ENCODE assay signal across 1 cellular context in the genomic region with DNA sequence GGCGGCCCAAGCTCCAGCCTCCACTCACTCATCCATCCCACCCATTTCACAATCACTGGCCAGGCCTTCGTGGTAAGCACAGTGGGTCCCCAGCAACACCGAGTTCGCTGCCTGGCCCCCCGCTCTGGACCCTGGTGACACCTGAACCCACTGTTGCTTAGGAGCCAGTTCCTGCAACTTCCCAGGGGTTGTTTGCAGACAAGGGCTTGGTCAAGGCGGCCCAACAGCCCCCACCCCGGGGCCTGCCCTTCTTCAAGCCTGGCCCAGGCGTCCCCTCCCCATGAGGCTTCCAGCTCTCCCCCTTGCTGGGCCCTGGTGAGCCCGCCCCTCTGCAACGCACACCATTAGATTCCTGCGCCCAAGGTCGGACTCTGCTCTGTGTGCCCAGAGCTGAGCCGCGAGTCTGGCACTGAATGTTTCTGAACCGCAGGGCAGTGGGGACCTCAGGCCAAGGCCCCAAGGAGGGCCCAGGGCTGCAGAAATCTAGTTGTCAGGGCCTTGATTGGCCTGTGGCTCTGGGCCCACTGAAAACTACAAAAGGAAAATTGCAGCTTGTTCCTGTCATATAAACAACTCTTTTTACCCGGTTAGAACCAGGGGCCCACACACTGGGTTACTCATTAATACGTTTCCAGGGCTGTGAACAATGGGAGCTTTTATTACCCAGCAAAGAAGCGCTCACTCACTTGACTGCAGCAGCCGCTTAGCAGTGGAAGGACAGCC.
TF ChIP-seq lines count a peak whose summit lies in the region.

No MANE protein-coding gene starts in this region.

TF ChIP-seq in HepG2, 621 proteins besides CTCF, POLR2A, EP300 and RAD21 (continued from another document and continues in another):
- no peak for TF ChIP-seq HNRNPH1 (optimal IDR thresholded peaks at IDR 0.05; ENCODE audit: low read depth, low read length)
- peak; percentile 57; the same call in 1 of the 2 replicates for TF ChIP-seq ETS1 (CRISPR knock-in tag; IDR thresholded peaks at IDR 0.05)
- no peak; the same call in 1 of the 2 replicates for TF ChIP-seq ZNF703 (CRISPR knock-in tag; IDR thresholded peaks at IDR 0.05; ENCODE audit: borderline replicate concordance)
- TF ChIP-seq SMC3 (IDR thresholded peaks at IDR 0.05; ENCODE audit: low read length): no peak
- TF ChIP-seq TBP (CRISPR knock-in tag; IDR thresholded peaks at IDR 0.05): no peak
- no peak for TF ChIP-seq NFRKB (IDR thresholded peaks at IDR 0.05)
- peak; percentile 92 for TF ChIP-seq SALL1 (CRISPR knock-in tag; IDR thresholded peaks at IDR 0.05)
- TF ChIP-seq, protein P1, sequence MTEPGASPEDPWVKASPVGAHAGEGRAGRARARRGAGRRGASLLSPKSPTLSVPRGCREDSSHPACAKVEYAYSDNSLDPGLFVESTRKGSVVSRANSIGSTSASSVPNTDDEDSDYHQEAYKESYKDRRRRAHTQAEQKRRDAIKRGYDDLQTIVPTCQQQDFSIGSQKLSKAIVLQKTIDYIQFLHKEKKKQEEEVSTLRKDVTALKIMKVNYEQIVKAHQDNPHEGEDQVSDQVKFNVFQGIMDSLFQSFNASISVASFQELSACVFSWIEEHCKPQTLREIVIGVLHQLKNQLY (CRISPR knock-in tag; IDR thresholded peaks at IDR 0.05): no peak
- TF ChIP-seq, protein P2, sequence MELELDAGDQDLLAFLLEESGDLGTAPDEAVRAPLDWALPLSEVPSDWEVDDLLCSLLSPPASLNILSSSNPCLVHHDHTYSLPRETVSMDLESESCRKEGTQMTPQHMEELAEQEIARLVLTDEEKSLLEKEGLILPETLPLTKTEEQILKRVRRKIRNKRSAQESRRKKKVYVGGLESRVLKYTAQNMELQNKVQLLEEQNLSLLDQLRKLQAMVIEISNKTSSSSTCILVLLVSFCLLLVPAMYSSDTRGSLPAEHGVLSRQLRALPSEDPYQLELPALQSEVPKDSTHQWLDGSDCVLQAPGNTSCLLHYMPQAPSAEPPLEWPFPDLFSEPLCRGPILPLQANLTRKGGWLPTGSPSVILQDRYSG (CRISPR knock-in tag; IDR thresholded peaks at IDR 0.05): peak; percentile 87; the same call in 1 of the 2 replicates
- TF ChIP-seq RBAK (CRISPR knock-in tag; IDR thresholded peaks at IDR 0.05): no peak
- no peak for TF ChIP-seq MAFK (conservative IDR thresholded peaks at IDR 0.05 in 1 of 2, IDR thresholded peaks at IDR 0.05 in 1 of 2; ENCODE audit: low read length in 2 of 2)
- TF ChIP-seq ZNF343 (CRISPR knock-in tag; IDR thresholded peaks at IDR 0.05): no peak
- TF ChIP-seq MTA1 (CRISPR knock-in tag; IDR thresholded peaks at IDR 0.05; ENCODE audit: borderline replicate concordance): peak; percentile 86; the same call in 1 of the 2 replicates
- TF ChIP-seq YEATS4 (CRISPR knock-in tag; IDR thresholded peaks at IDR 0.05; ENCODE audit: borderline replicate concordance): peak; percentile 92
- TF ChIP-seq, protein P3, sequence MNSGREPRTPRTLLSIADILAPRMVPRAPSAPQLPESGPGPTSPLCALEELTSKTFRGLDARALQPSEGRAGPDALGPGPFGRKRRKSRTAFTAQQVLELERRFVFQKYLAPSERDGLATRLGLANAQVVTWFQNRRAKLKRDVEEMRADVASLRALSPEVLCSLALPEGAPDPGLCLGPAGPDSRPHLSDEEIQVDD (CRISPR knock-in tag; IDR thresholded peaks at IDR 0.05; ENCODE audit: borderline replicate concordance): no peak
- TF ChIP-seq, protein P4, sequence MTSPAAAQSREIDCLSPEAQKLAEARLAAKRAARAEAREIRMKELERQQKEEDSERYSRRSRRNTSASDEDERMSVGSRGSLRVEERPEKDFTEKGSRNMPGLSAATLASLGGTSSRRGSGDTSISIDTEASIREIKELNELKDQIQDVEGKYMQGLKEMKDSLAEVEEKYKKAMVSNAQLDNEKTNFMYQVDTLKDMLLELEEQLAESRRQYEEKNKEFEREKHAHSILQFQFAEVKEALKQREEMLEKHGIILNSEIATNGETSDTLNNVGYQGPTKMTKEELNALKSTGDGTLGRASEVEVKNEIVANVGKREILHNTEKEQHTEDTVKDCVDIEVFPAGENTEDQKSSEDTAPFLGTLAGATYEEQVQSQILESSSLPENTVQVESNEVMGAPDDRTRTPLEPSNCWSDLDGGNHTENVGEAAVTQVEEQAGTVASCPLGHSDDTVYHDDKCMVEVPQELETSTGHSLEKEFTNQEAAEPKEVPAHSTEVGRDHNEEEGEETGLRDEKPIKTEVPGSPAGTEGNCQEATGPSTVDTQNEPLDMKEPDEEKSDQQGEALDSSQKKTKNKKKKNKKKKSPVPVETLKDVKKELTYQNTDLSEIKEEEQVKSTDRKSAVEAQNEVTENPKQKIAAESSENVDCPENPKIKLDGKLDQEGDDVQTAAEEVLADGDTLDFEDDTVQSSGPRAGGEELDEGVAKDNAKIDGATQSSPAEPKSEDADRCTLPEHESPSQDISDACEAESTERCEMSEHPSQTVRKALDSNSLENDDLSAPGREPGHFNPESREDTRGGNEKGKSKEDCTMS (CRISPR knock-in tag; conservative IDR thresholded peaks at IDR 0.05): no peak
- TF ChIP-seq ZNF17 (CRISPR knock-in tag; IDR thresholded peaks at IDR 0.05): no peak
- no peak for TF ChIP-seq ZNF260 (CRISPR knock-in tag; IDR thresholded peaks at IDR 0.05; ENCODE audit: borderline replicate concordance, low read depth)
- TF ChIP-seq HCFC1 (IDR thresholded peaks at IDR 0.05; ENCODE audit: low read depth, low read length): no peak
- TF ChIP-seq, protein P5, sequence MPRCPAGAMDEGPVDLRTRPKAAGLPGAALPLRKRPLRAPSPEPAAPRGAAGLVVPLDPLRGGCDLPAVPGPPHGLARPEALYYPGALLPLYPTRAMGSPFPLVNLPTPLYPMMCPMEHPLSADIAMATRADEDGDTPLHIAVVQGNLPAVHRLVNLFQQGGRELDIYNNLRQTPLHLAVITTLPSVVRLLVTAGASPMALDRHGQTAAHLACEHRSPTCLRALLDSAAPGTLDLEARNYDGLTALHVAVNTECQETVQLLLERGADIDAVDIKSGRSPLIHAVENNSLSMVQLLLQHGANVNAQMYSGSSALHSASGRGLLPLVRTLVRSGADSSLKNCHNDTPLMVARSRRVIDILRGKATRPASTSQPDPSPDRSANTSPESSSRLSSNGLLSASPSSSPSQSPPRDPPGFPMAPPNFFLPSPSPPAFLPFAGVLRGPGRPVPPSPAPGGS (CRISPR knock-in tag; IDR thresholded peaks at IDR 0.05): peak; percentile 32; the same call in 1 of the 2 replicates
- no peak for TF ChIP-seq ZNF136 (CRISPR knock-in tag; IDR thresholded peaks at IDR 0.05; ENCODE audit: low read depth)
- TF ChIP-seq ZMYM3 (CRISPR knock-in tag; IDR thresholded peaks at IDR 0.05): peak; percentile 75; the same call in 1 of the 2 replicates
- TF ChIP-seq, protein P6, sequence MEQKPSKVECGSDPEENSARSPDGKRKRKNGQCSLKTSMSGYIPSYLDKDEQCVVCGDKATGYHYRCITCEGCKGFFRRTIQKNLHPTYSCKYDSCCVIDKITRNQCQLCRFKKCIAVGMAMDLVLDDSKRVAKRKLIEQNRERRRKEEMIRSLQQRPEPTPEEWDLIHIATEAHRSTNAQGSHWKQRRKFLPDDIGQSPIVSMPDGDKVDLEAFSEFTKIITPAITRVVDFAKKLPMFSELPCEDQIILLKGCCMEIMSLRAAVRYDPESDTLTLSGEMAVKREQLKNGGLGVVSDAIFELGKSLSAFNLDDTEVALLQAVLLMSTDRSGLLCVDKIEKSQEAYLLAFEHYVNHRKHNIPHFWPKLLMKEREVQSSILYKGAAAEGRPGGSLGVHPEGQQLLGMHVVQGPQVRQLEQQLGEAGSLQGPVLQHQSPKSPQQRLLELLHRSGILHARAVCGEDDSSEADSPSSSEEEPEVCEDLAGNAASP (CRISPR knock-in tag; IDR thresholded peaks at IDR 0.05; ENCODE audit: borderline replicate concordance): peak; percentile 92
- no peak for TF ChIP-seq E2F5 (CRISPR knock-in tag; conservative IDR thresholded peaks at IDR 0.05)
- TF ChIP-seq ZNF891 (CRISPR knock-in tag; IDR thresholded peaks at IDR 0.05): no peak
- no peak for TF ChIP-seq CBX2 (IDR thresholded peaks at IDR 0.05; ENCODE audit: low read depth, low read length)
- TF ChIP-seq CBX2 (CRISPR knock-in tag; IDR thresholded peaks at IDR 0.05; ENCODE audit: low read depth): no peak
- TF ChIP-seq GRHL1 (CRISPR knock-in tag; conservative IDR thresholded peaks at IDR 0.05): no peak
- TF ChIP-seq ZNF101 (CRISPR knock-in tag; IDR thresholded peaks at IDR 0.05; ENCODE audit: borderline replicate concordance, low read depth): no peak
- TF ChIP-seq TSC22D2 (CRISPR knock-in tag; IDR thresholded peaks at IDR 0.05; ENCODE audit: borderline replicate concordance): 0 out of 2 replicates have a peak, but pooled peaks have one; percentile 39
- peak; percentile 86 for TF ChIP-seq SP5 (CRISPR knock-in tag; IDR thresholded peaks at IDR 0.05; ENCODE audit: borderline replicate concordance, low read depth)
- peak; percentile 74; the same call in 1 of the 2 replicates for TF ChIP-seq ZNF788 (CRISPR knock-in tag; IDR thresholded peaks at IDR 0.05; ENCODE audit: borderline replicate concordance)
- TF ChIP-seq, protein P7, sequence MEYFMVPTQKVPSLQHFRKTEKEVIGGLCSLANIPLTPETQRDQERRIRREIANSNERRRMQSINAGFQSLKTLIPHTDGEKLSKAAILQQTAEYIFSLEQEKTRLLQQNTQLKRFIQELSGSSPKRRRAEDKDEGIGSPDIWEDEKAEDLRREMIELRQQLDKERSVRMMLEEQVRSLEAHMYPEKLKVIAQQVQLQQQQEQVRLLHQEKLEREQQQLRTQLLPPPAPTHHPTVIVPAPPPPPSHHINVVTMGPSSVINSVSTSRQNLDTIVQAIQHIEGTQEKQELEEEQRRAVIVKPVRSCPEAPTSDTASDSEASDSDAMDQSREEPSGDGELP (IDR thresholded peaks at IDR 0.05; ENCODE audit: borderline replicate concordance, low read depth): 0 out of 2 replicates have a peak, but pooled peaks have one; percentile 38
- TF ChIP-seq PRDM4 (CRISPR knock-in tag; IDR thresholded peaks at IDR 0.05; ENCODE audit: borderline replicate concordance): no peak
- no peak for TF ChIP-seq ZNF841 (CRISPR knock-in tag; IDR thresholded peaks at IDR 0.05; ENCODE audit: borderline replicate concordance)
- TF ChIP-seq HOXA3 (CRISPR knock-in tag; IDR thresholded peaks at IDR 0.05): peak; percentile 81
- TF ChIP-seq, protein P8, sequence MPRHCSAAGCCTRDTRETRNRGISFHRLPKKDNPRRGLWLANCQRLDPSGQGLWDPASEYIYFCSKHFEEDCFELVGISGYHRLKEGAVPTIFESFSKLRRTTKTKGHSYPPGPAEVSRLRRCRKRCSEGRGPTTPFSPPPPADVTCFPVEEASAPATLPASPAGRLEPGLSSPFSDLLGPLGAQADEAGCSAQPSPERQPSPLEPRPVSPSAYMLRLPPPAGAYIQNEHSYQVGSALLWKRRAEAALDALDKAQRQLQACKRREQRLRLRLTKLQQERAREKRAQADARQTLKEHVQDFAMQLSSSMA (CRISPR knock-in tag; IDR thresholded peaks at IDR 0.05): no peak
